1 cellular context compared by ENCODE assay signal in genomic region chr4:13430834-13431568, GRCh38.
TF ChIP-seq lines count a peak whose summit lies in the region.

No MANE protein-coding gene starts in this region.

TF ChIP-seq in HepG2, 621 proteins besides CTCF, POLR2A, EP300 and RAD21 (continued from another document):
- TF ChIP-seq, protein P1, sequence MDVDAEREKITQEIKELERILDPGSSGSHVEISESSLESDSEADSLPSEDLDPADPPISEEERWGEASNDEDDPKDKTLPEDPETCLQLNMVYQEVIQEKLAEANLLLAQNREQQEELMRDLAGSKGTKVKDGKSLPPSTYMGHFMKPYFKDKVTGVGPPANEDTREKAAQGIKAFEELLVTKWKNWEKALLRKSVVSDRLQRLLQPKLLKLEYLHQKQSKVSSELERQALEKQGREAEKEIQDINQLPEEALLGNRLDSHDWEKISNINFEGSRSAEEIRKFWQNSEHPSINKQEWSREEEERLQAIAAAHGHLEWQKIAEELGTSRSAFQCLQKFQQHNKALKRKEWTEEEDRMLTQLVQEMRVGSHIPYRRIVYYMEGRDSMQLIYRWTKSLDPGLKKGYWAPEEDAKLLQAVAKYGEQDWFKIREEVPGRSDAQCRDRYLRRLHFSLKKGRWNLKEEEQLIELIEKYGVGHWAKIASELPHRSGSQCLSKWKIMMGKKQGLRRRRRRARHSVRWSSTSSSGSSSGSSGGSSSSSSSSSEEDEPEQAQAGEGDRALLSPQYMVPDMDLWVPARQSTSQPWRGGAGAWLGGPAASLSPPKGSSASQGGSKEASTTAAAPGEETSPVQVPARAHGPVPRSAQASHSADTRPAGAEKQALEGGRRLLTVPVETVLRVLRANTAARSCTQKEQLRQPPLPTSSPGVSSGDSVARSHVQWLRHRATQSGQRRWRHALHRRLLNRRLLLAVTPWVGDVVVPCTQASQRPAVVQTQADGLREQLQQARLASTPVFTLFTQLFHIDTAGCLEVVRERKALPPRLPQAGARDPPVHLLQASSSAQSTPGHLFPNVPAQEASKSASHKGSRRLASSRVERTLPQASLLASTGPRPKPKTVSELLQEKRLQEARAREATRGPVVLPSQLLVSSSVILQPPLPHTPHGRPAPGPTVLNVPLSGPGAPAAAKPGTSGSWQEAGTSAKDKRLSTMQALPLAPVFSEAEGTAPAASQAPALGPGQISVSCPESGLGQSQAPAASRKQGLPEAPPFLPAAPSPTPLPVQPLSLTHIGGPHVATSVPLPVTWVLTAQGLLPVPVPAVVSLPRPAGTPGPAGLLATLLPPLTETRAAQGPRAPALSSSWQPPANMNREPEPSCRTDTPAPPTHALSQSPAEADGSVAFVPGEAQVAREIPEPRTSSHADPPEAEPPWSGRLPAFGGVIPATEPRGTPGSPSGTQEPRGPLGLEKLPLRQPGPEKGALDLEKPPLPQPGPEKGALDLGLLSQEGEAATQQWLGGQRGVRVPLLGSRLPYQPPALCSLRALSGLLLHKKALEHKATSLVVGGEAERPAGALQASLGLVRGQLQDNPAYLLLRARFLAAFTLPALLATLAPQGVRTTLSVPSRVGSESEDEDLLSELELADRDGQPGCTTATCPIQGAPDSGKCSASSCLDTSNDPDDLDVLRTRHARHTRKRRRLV (CRISPR knock-in tag; IDR thresholded peaks at IDR 0.05): no peak
- TF ChIP-seq ZNF572 (CRISPR knock-in tag; IDR thresholded peaks at IDR 0.05) (no peak), STAG1 (CRISPR knock-in tag; IDR thresholded peaks at IDR 0.05) (peak; percentile 51), KLF12 (CRISPR knock-in tag; IDR thresholded peaks at IDR 0.05; ENCODE audit: borderline replicate concordance) (no peak), RFX3 (CRISPR knock-in tag; IDR thresholded peaks at IDR 0.05) (no peak), ZNF121 (CRISPR knock-in tag; IDR thresholded peaks at IDR 0.05) (no peak), MYC (CRISPR knock-in tag; IDR thresholded peaks at IDR 0.05; ENCODE audit: borderline replicate concordance) (no peak)
